In the genomic region with DNA sequence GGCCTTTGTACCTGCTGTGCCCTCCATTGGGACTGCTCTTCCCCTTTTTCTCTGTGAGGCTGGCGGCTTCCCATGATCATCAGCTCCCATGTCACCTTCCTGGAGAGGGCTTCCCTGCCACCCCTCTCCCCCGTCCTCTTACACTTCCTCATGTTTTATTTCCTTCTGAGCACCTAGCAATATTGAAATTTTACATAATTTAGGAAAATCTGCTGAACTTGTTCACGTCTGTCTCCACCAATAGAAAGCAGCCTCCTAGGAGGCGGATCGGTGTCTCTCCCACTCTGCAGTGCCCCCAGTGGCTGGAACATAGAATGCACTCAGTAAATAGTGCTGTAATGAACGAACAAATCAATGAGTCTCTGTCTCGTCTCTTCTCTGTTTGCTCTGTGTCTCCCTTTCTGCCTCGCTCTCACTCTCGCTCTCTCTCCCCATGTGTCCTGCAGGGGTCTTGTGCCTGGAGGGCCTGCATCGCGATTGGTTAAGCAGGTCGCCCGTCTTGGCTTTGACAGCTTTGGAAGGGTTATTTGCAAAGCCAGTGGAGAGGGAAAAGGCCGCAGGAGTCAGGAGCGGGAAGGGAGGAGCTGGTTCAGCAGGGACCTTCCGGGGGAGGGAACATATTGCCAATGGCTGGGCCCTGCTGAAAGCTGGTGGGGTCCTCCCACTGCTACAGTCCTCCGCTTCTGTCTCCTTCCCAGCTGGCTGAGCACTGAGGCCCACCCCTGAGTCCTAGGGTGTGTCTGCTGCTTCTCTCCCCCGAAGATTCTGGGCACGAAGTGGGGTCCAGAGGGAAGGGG, we compare ENCODE assay signal across 8 cellular contexts. TPM values are rescaled to one million over a fixed set of nuclear protein-coding genes. Genes with fewer than 3 reads are reported as not detected.
DNase-seq lines count a peak whose midpoint lies in the region; TF ChIP-seq lines count a peak whose summit lies in the region.

No MANE protein-coding gene starts in this region.

- H3K4me3 ChIP-seq in BJ (ENCODE audit: low read depth, low read length), result peak overlapping the region; percentile 22
- H3K4me3 ChIP-seq in choroid plexus epithelial cell (ENCODE audit: low read depth, low read length), result peak overlapping the region; percentile 55

- POLR2A ChIA-PET in BJ (lab: Charles Lee), result interaction anchor here (0.6 kb wide), 1 partner anchor 75 kb away, joined by 4 read pairs; no protein-coding TSS in a partner anchor

- no peaks in the 10 kb centered on the region for H3K36me3 ChIP-seq in BJ (ENCODE audit: control insufficient read depth, insufficient read depth, low read length)

- CTCF ChIA-PET in BJ (lab: Yijun Ruan, JAX), result interaction anchor here (0.7 to 3.3 kb wide), 11 partner anchors 11 to 786 kb away, joined by 3 to 33 read pairs (median 3); a partner anchor contains a TSS

- no peaks in the 10 kb centered on the region for H3K27me3 ChIP-seq in BJ (ENCODE audit: control insufficient read depth, insufficient read depth, low read length)
- no peaks in the 10 kb centered on the region for H3K27me3 ChIP-seq in layer of hippocampus (ENCODE audit: control insufficient read depth, insufficient read depth, low read length)

- H3K27ac ChIP-seq in layer of hippocampus (ENCODE audit: low read depth, low read length), result peak overlapping the region; percentile 94

- TF ChIP-seq CTCF in BJ (IDR thresholded peaks at IDR 0.05; ENCODE audit: insufficient read depth, low read depth, low read length), result peak; percentile 92
- TF ChIP-seq CTCF in choroid plexus epithelial cell (conservative IDR thresholded peaks at IDR 0.05; ENCODE audit: low read depth, low read length), result peak; percentile 86

- DNase-seq in BJ (ENCODE audit: low read depth) (no peak), GOT3 (lab: John Stamatoyannopoulos, UW) (peak; percentile 45), NCI-H2171 treated with DMSO at 0.1 percent for 48 hours (lab: John Stamatoyannopoulos, UW) (peak; percentile 77), choroid plexus epithelial cell (ENCODE audit: low read depth) (peak; percentile 81), amniotic stem cell (lab: John Stamatoyannopoulos, UW) (no peak)
- DNase-seq in activated CD4-positive, CD25-positive, alpha-beta regulatory T cell treated with anti-CD3 and anti-CD28 coated beads, Interleukin-2, amount 50 U/mL, for 16 hours (ENCODE audit: low read depth, low spot score), result peak; percentile 20
- peak; percentile 3 to 50 for DNase-seq in stimulated activated CD4-positive, alpha-beta T cell treated with anti-CD3 and anti-CD28 coated beads, Interleukin-1b, Interleukin-23, amount 100 ng/mL, for 1 hour (ENCODE audit: low read depth in 2 of 2)

RNA-seq across cellular contexts. Expression of a gene that starts 12.1 kb away (rescaled TPM):
- polyA plus RNA-seq in BJ (2011; rRNA removed), result not detected in 2 replicates
- polyA minus RNA-seq in BJ (2011; rRNA and poly(A)+ RNA removed), result not detected in 2 replicates

RNA-seq across cellular contexts. Expression of a gene that starts 49.2 kb away (rescaled TPM):
- polyA plus RNA-seq in BJ (2011; rRNA removed), result 0.93 and 1.8 TPM in 2 replicates
- polyA minus RNA-seq in BJ (2011; rRNA and poly(A)+ RNA removed), result 0.81 and 0.98 TPM in 2 replicates

Comparison
In these comparisons a context has a peak if more than half of its experiments do, and no peak if none do; other contexts are left out.
1. DNase-seq: peak in GOT3 (single experiment), NCI-H2171 treated with DMSO at 0.1 percent for 48 hours (single experiment), activated CD4-positive, CD25-positive, alpha-beta regulatory T cell treated with anti-CD3 and anti-CD28 coated beads, Interleukin-2, amount 50 U/mL, for 16 hours (single experiment), choroid plexus epithelial cell (single experiment) and stimulated activated CD4-positive, alpha-beta T cell treated with anti-CD3 and anti-CD28 coated beads, Interleukin-1b, Interleukin-23, amount 100 ng/mL, for 1 hour (2 of 2); none in BJ (single experiment) and amniotic stem cell (single experiment).